8 cellular contexts compared by ENCODE assay signal in the genomic region with DNA sequence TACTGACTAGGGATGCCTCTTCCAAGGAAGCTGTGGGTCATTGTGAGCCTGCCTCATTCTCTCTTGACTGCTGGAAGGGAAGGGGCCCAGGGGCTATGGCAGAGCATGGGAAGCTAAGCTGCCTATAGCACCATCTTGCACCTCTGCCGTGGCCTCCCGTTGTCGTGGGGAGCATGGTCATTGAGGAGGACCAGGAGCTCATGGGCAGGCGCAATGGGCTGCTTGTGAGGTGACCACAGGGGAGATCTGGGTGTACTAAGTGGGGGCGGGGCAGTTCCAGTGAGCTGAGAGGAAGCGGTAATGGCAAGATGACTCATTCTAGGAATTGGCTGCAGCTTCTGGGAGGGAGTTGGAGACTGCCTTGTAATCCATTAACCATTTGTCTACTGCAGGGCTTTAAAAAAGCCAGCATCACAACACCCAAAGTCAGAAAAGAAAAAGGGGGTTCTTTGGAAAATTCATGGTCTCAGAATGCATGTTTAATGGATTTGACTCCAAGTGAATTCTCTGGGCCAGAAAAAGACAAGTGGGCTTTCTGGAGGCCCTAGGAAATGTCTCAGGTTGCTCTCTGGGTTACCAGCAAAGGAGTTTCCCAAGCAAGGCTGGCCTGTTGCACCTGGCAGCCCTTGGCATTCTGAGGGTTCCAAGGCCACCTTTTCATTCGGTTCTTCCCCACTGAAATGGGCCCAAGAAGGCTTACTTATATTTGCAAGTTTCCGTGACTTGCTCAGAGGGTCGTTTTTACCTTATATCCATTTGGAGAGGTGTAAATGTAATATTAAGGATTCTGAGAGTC. TPM values are rescaled to one million over a fixed set of nuclear protein-coding genes. Genes with fewer than 3 reads are reported as not detected.
DNase-seq lines count a peak whose midpoint lies in the region; ATAC-seq and TF ChIP-seq lines count a peak whose summit lies in the region.

No MANE protein-coding gene starts in this region.

- TF ChIP-seq CTCF in GM06990 (IDR thresholded peaks at IDR 0.05; ENCODE audit: insufficient read depth, low read length, poor library complexity, severe bottlenecking): no peak
- TF ChIP-seq CTCF in astrocyte of the cerebellum (IDR thresholded peaks at IDR 0.05; ENCODE audit: low read depth, low read length, missing control alignments): no peak
- no peak for TF ChIP-seq CTCF in gastrocnemius medialis (IDR thresholded peaks at IDR 0.05 in 4 of 5, conservative IDR thresholded peaks at IDR 0.05 in 1 of 5)

- ATAC-seq in HG03066 (IDR thresholded peaks at IDR 0.05; ENCODE audit: low read depth, unreplicated experiment): peak; percentile 12
- peak in 1 of 2 donors; percentile 48 for ATAC-seq in gastrocnemius medialis
- no peak for ATAC-seq in HG02623 (IDR thresholded peaks at IDR 0.05; ENCODE audit: unreplicated experiment)

- intact Hi-C loops in gastrocnemius medialis (cut with DNase I; ENCODE audit: low total_unique reads): loop anchor here (5.0 kb wide), 1 partner anchor 149 kb away; no protein-coding TSS in a partner anchor

- no peaks in the 10 kb centered on the region for H3K9me3 ChIP-seq in gastrocnemius medialis

- H3K27me3 ChIP-seq in GM06990 (replicated peaks; ENCODE audit: control insufficient read depth, insufficient read depth, low read length): no peaks in the 10 kb centered on the region
- H3K27me3 ChIP-seq in gastrocnemius medialis: peaks cover 8 to 12% (median 8%) of the 10 kb centered on the region in 3 donors

- in situ Hi-C loops in astrocyte of the cerebellum (cut with HindIII; ENCODE audit: low sequenced_read_pairs) (loop anchor here (5.0 kb wide), 2 partner anchors 46 to 89 kb away; no protein-coding TSS in a partner anchor), gastrocnemius medialis (cut with MboI; ENCODE audit: low sequenced_read_pairs in 4 of 4) (no loop called here)

- peaks cover 7% of the 10 kb centered on the region for H3K36me3 ChIP-seq in GM06990 (ENCODE audit: control insufficient read depth, insufficient read depth, low read length)
- no peaks in the 10 kb centered on the region for H3K36me3 ChIP-seq in gastrocnemius medialis

- peak overlapping the region; percentile 33 to 74 (median 61) for H3K27ac ChIP-seq in gastrocnemius medialis

- H3K4me1 ChIP-seq in gastrocnemius medialis: peaks cover 8 to 30% of the 10 kb centered on the region in 2 donors

- DNase-seq in GM06990 (ENCODE audit: extremely low read depth, insufficient read length) (peak; percentile 74), SW480 (ENCODE audit: low spot score) (peak; percentile 92), astrocyte of the cerebellum (ENCODE audit: low read depth) (peak; percentile 91), hepatic stellate cell (ENCODE audit: low spot score) (peak; percentile 87), gastrocnemius medialis (peak; percentile 60 to 76), NAMALWA (ENCODE audit: low spot score) (no peak)

- TF ChIP-seq POLR2A in gastrocnemius medialis (IDR thresholded peaks at IDR 0.05): peak in 1 of 2 donors; percentile 19

- H3K4me3 ChIP-seq in GM06990 (replicated peaks; ENCODE audit: low read depth, low read length): peak overlapping the region; percentile 93
- no peak overlapping the region for H3K4me3 ChIP-seq in astrocyte of the cerebellum (ENCODE audit: low read depth, low read length)
- H3K4me3 ChIP-seq in gastrocnemius medialis: no peak overlapping the region

RNA-seq across cellular contexts. Expression of a gene that starts 3.6 kb away (rescaled TPM):
- total RNA-seq in gastrocnemius medialis: 1 to 10 TPM in 2 of 4 donors, under 1 TPM in 1, not detected in 1; 0.75 to 2.8 (median 2.5) TPM
